23 cellular contexts compared by ENCODE assay signal in the genomic region with DNA sequence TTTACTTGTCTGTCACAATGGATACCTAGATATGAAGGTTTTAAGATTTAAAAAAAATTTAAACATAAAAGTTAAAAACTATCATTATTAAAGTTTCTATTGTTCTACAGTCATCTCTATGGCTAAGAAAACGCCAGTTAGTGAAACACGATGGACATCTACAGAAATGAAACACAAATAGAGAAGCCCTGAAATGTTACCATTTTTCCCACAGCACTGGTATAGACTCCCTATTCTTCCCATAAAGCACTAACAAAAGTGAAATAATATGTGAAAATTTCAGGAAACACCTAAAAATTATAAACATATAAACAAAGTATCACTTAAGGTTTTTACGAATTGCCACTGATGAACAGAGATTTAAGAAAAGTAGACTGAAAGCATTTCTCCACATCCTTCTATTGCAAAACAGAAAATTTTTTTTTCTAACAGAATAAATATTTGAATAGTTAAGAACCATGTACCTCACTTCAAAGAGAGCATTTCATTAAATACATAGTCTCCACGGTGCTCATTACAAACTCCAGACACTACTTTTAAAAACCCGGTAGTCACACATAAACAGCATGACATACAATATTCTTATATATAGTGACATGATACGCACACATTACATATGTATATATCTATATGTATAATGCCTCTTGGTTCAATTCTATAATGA.
"Had no signal": no experiment of that assay in that cellular context is flagged by ENCODE, and none has a peak within 500 bp of the region (broad histone marks: within the 10 kb centered on the region; RNA-seq: fewer than 3 reads in every experiment).

No MANE protein-coding gene starts in this region.

- DNase-seq: colonic mucosa; effector CD8-positive, alpha-beta T cell; endodermal cell; esophagus squamous epithelium; foreskin melanocyte; glutamatergic neuron; heart right ventricle; hippocampal formation; islet precursor cell; kidney glomerular epithelial cell; left colon; mesenchymal stem cell; naive thymus-derived CD4-positive, alpha-beta T cell; sigmoid colon; spleen; stimulated activated CD4-positive, alpha-beta T cell treated with anti-CD3 and anti-CD28 coated beads, Interleukin-4, amount 100 ng/mL, for 4 hours; stimulated activated naive CD8-positive, alpha-beta T cell treated with anti-CD3 and anti-CD28 coated beads, Interleukin-15, Interleukin-2, amounts not matched to agents 100 U/mL and 50 U/mL, for 24 hours; substantia nigra; testis; tibial artery had no signal

- H3K4me3 ChIP-seq: colonic mucosa, esophagus squamous epithelium, heart right ventricle, neural progenitor cell, sigmoid colon, spleen, testis, tibial artery had no signal

- H2AFZ ChIP-seq: neural progenitor cell, parathyroid adenoma had no signal

- H3K27me3 ChIP-seq: colonic mucosa, esophagus squamous epithelium, heart right ventricle, neural progenitor cell, sigmoid colon, spleen, testis, tibial artery had no signal

- H3K9me3 ChIP-seq: colonic mucosa, esophagus squamous epithelium, heart right ventricle, sigmoid colon, spleen, testis, tibial artery had no signal

- H3K4me1 ChIP-seq: colonic mucosa, esophagus squamous epithelium, heart right ventricle, neural progenitor cell, parathyroid adenoma, spleen, testis had no signal

- H3K79me2 ChIP-seq: parathyroid adenoma had no signal

- H3K36me3 ChIP-seq: colonic mucosa had no signal

- H3K27ac ChIP-seq: colonic mucosa, esophagus squamous epithelium, heart right ventricle, neural progenitor cell, parathyroid adenoma, sigmoid colon, spleen, testis, tibial artery had no signal

- H3K4me2 ChIP-seq: neural progenitor cell had no signal

- ATAC-seq: heart right ventricle; left colon; naive thymus-derived CD4-positive, alpha-beta T cell; stimulated activated memory B cell treated with anti-CD40 and anti-IgM and Interleukin-4, amounts not matched to agents 10 μg/mL and 1 μg/mL and 100 μg/mL, for 72 hours; stimulated activated naive CD8-positive, alpha-beta T cell treated with anti-CD3 and anti-CD28 coated beads, Interleukin-15, Interleukin-2, amounts not matched to agents 100 U/mL and 50 U/mL, for 24 hours had no signal
